Comparison of ENCODE assay signal across 8 cellular contexts in genomic region chr4:7044415-7044930, GRCh38. TPM values are rescaled to one million over a fixed set of nuclear protein-coding genes. Genes with fewer than 3 reads are reported as not detected.
A peak's percentile ranks its signal among the peaks of the same experiment; 100 is the strongest.
DNase-seq lines count a peak whose midpoint lies in the region; ATAC-seq and TF ChIP-seq lines count a peak whose summit lies in the region.

No MANE protein-coding gene starts in this region.

- H3K27ac ChIP-seq in neural progenitor cell: no peak overlapping the region

- peak overlapping the region; percentile 90 for H3K4me2 ChIP-seq in neural progenitor cell

- no peak overlapping the region for H2AFZ ChIP-seq in neural progenitor cell (replicated peaks)

- H3K4me1 Mint-ChIP-seq in CD14-positive monocyte: peaks cover 64% of the 10 kb centered on the region
- H3K4me1 Mint-ChIP-seq in endothelial cell (ENCODE audit: unreplicated experiment): peaks cover 34% of the 10 kb centered on the region
- peaks cover 37% of the 10 kb centered on the region for H3K4me1 Mint-ChIP-seq in neural progenitor cell

- no peak for ATAC-seq in HG03139 (IDR thresholded peaks at IDR 0.05; ENCODE audit: unreplicated experiment)
- no peak for ATAC-seq in GM21723 (IDR thresholded peaks at IDR 0.05; ENCODE audit: unreplicated experiment)

- H3K27me3 Mint-ChIP-seq in CD14-positive monocyte (ENCODE audit: low read depth in 3 of 3): peaks cover under 1 to 10% (median 3%) of the 10 kb centered on the region in 3 donors
- H3K27me3 Mint-ChIP-seq in endothelial cell (ENCODE audit: unreplicated experiment): peaks cover 19% of the 10 kb centered on the region
- peaks cover 9% of the 10 kb centered on the region for H3K27me3 Mint-ChIP-seq in neural progenitor cell (ENCODE audit: insufficient read depth, low read depth)

- H3K36me3 ChIP-seq in neural progenitor cell: no peaks in the 10 kb centered on the region

- H3K4me3 Mint-ChIP-seq in CD14-positive monocyte: peak overlapping the region; percentile 85 to 92
- peak overlapping the region; percentile 87 for H3K4me3 Mint-ChIP-seq in endothelial cell (ENCODE audit: unreplicated experiment)
- H3K4me3 Mint-ChIP-seq in neural progenitor cell: peak overlapping the region; percentile 91

- H3F3A ChIP-seq in neural progenitor cell (ENCODE audit: low read depth): peaks cover 17% of the 10 kb centered on the region

- no peak for TF ChIP-seq POLR2A in NB4 (IDR thresholded peaks at IDR 0.05; ENCODE audit: extremely low read depth, insufficient read length)

- H3K36me3 Mint-ChIP-seq in CD14-positive monocyte: peaks cover 34 to 47% of the 10 kb centered on the region in 2 donors
- peaks cover 13% of the 10 kb centered on the region for H3K36me3 Mint-ChIP-seq in endothelial cell (ENCODE audit: low read depth, unreplicated experiment)
- peaks cover 17% of the 10 kb centered on the region for H3K36me3 Mint-ChIP-seq in neural progenitor cell

- peaks cover 35% of the 10 kb centered on the region for H3K27me3 ChIP-seq in neural progenitor cell

- H3K4me1 ChIP-seq in neural progenitor cell: peaks cover 8% of the 10 kb centered on the region

- peaks cover 56% of the 10 kb centered on the region for H3K79me2 ChIP-seq in neural progenitor cell (ENCODE audit: low read depth)

- no peak for DNase-seq in CD14-positive monocyte (ENCODE audit: low spot score)
- DNase-seq in NB4 (ENCODE audit: low read depth): no peak
- no peak for DNase-seq in endothelial cell (ENCODE audit: low spot score)
- peak; percentile 29 for DNase-seq in neural progenitor cell (ENCODE audit: low spot score)
- DNase-seq in NCI-H748 treated with DMSO at 0.1 percent for 48 hours (lab: John Stamatoyannopoulos, UW): no peak
- DNase-seq in HPDE6-E6E7 (ENCODE audit: extremely low spot score): no peak

- H3K9ac ChIP-seq in neural progenitor cell: peak overlapping the region; percentile 15

- peak overlapping the region in 4 of 7 donors; percentile 18 to 84 (median 61) for H3K27ac Mint-ChIP-seq in CD14-positive monocyte
- H3K27ac Mint-ChIP-seq in endothelial cell (ENCODE audit: unreplicated experiment): peak overlapping the region; percentile 15
- no peak overlapping the region for H3K27ac Mint-ChIP-seq in neural progenitor cell

- TF ChIP-seq CTCF in CD14-positive monocyte (IDR thresholded peaks at IDR 0.05) (no peak), NB4 (IDR thresholded peaks at IDR 0.05; ENCODE audit: low read depth, low read length) (no peak), endothelial cell (IDR thresholded peaks at IDR 0.05; ENCODE audit: unreplicated experiment) (no peak), neural progenitor cell (IDR thresholded peaks at IDR 0.05) (no peak)

- intact Hi-C loops in CD14-positive monocyte (cut with micrococcal nuclease): loop anchor here (2.0 to 10.0 kb wide), 4 partner anchors 14 to 330 kb away; partner anchors contain the start of gene BLOC1S4 (in 1 of the 2)

- peaks cover 0 to 3% (median 0%) of the 10 kb centered on the region in 7 donors for H3K9me3 Mint-ChIP-seq in CD14-positive monocyte
- H3K9me3 Mint-ChIP-seq in endothelial cell (ENCODE audit: unreplicated experiment): no peaks in the 10 kb centered on the region
- H3K9me3 Mint-ChIP-seq in neural progenitor cell: peaks cover 5% of the 10 kb centered on the region

- H3K4me3 ChIP-seq in NB4 (ENCODE audit: low read depth, low read length) (peak overlapping the region; percentile 81), neural progenitor cell (peak overlapping the region; percentile 100)

- H4K20me1 ChIP-seq in neural progenitor cell (ENCODE audit: low read depth): peaks cover 64% of the 10 kb centered on the region

- no peaks in the 10 kb centered on the region for H3K9me3 ChIP-seq in neural progenitor cell (ENCODE audit: low read depth)

RNA-seq across cellular contexts. Expression of gene TADA2B, which starts 1.3 kb away (rescaled TPM):
- polyA plus RNA-seq in CD14-positive monocyte: 1 to 10 TPM; 2.0 to 2.6 TPM
- total RNA-seq in endothelial cell (ENCODE audit: unreplicated experiment) (20.2 TPM), neural progenitor cell (ENCODE audit: low replicate concordance) (10.6 and 12.6 TPM in 2 replicates)

RNA-seq across cellular contexts. Expression of gene GRPEL1, which starts 23.4 kb away (rescaled TPM):
- 10 to 100 TPM; 45.4 to 49.6 TPM for polyA plus RNA-seq in CD14-positive monocyte
- total RNA-seq in endothelial cell (ENCODE audit: unreplicated experiment) (20.3 TPM), neural progenitor cell (ENCODE audit: low replicate concordance) (13.7 and 21.0 TPM in 2 replicates)
